8 cellular contexts compared by ENCODE assay signal in genomic region chr5:72816297-72817075, GRCh38. TPM values are rescaled to one million over a fixed set of nuclear protein-coding genes. Genes with fewer than 3 reads are reported as not detected.
DNase-seq lines count a peak whose midpoint lies in the region; ATAC-seq and TF ChIP-seq lines count a peak whose summit lies in the region.

TSS of gene TNPO1 (plus strand) at chr5:72816661. CDS start at chr5:72816738, 77 bp downstream.

- peak; percentile 93 for TF ChIP-seq POLR2A in GM19099 (IDR thresholded peaks at IDR 0.05; ENCODE audit: extremely low read depth, insufficient read length, low read depth)

- H3K9me3 ChIP-seq in BE2C, result no peaks in the 10 kb centered on the region

- TF ChIP-seq CTCF in BE2C (IDR thresholded peaks at IDR 0.05; ENCODE audit: low read depth, low read length), result no peak

- H3K36me3 ChIP-seq in BE2C, result no peaks in the 10 kb centered on the region

- peak within 1 kb of the TSS; percentile 82 for H3K4me3 ChIP-seq in BE2C (ENCODE audit: low read depth, low read length)

- no peaks in the 10 kb centered on the region for H3K27me3 ChIP-seq in BE2C

- DNase-seq in BE2C (peak; percentile 96), NCI-H510A treated with DMSO at 0.1 percent for 48 hours (lab: John Stamatoyannopoulos, UW) (peak; percentile 71), dedifferentiated amniotic fluid mesenchymal stem cell (ENCODE audit: extremely low spot score) (peak; percentile 85), left lobe of liver (ENCODE audit: low spot score) (peak; percentile 97)
- peak; percentile 62 to 72 for DNase-seq in activated CD4-positive, alpha-beta T cell treated with anti-CD3 and anti-CD28 coated beads, Interleukin-2, amount 50 U/mL, for 24 hours (ENCODE audit: low read depth in 1 of 2, low spot score in 1 of 2)
- DNase-seq in stimulated activated CD4-positive, alpha-beta T cell treated with anti-CD3 and anti-CD28 coated beads, Interleukin-2, amount 100 ng/mL, for 24 hours, result peak; percentile 86 to 87

- H3K4me1 ChIP-seq in BE2C, result 0 out of 2 replicates have a peak, but pooled peaks cover 2% of the 10 kb centered on the region

- ATAC-seq in HG03378 (IDR thresholded peaks at IDR 0.05; ENCODE audit: unreplicated experiment) (peak; percentile 80), left lobe of liver (peak; percentile 91)

RNA-seq across cellular contexts. Expression of gene TNPO1, which starts in this region (rescaled TPM):
- polyA plus RNA-seq in BE2C (2012; ENCODE audit: insufficient read depth, insufficient read length, low read depth), result 47.9 TPM
- total RNA-seq in left lobe of liver, result 27.2 TPM

Comparison
In these comparisons a context has a peak if more than half of its experiments do, and no peak if none do; other contexts are left out.
1. Peak in every context shown above with its lines: DNase-seq, ATAC-seq and H3K4me3 ChIP-seq.